13 cellular contexts compared by ENCODE assay signal in the genomic region with DNA sequence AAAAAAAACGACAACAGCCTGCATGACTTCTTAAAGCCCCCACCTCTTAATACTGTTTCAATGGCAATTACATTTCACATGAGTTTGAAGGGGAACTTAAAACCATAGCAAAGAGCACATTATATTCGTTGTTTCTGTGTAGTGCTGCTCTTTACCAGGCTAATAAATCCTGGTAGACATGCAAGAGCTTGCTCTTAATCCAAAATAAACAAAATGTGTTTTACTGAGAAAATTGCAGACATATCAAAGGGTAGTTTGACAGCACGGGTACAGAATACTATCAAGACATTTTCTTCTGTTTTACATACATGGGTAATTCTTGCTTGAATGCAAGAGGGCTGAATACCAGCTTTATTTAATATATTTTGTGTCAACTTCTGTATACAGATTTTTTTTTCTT. TPM values are rescaled to one million over a fixed set of nuclear protein-coding genes. Genes with fewer than 3 reads are reported as not detected.
DNase-seq lines count a peak whose midpoint lies in the region; ATAC-seq, FAIRE-seq and TF ChIP-seq lines count a peak whose summit lies in the region.
"Not testable (repeated sequence)": the region's sequence is repeated elsewhere in the genome, so short reads cannot be mapped to it uniquely, and the experiment has no call there.
"Had no signal": no experiment of that assay in that cellular context is flagged by ENCODE, and none has a peak within 500 bp of the region (broad histone marks: within the 10 kb centered on the region; RNA-seq: fewer than 3 reads in every experiment).

No MANE protein-coding gene starts in this region.

- not testable (repeated sequence) for H3K4me2 ChIP-seq in PC-3 (ENCODE audit: low read length)

- POLR2A ChIA-PET in PC-3 (lab: Charles Lee; ENCODE audit: unreplicated experiment), result not testable (repeated sequence)

- not testable (repeated sequence) for H3K27ac ChIP-seq in PC-3 (ENCODE audit: low read length); right lobe of liver; pancreas

- peak; percentile 21 for FAIRE-seq in colon (lab: Jason Lieb, UNC)
- FAIRE-seq in pancreas (lab: Jason Lieb, UNC), result not testable (repeated sequence)

- not testable (repeated sequence) for TF ChIP-seq POLR2A in right lobe of liver (IDR thresholded peaks at IDR 0.05)

- not testable (repeated sequence) for H3K27me3 ChIP-seq in PC-3 (ENCODE audit: low read length); right lobe of liver; pancreas

- not testable (repeated sequence) for DNase-seq in PC-3; left lobe of liver (ENCODE audit: low spot score); right lobe of liver; pancreas

- not testable (repeated sequence) for H3K36me3 ChIP-seq in PC-3 (ENCODE audit: low read depth, low read length); right lobe of liver; pancreas

- H3K79me2 ChIP-seq in PC-3 (ENCODE audit: low read length), result not testable (repeated sequence)

- not testable (repeated sequence) for H3K9ac ChIP-seq in PC-3 (ENCODE audit: low read length)

- not testable (repeated sequence) for H3K9me3 ChIP-seq in PC-3 (ENCODE audit: low read length); right lobe of liver; pancreas

- not testable (repeated sequence) for H3K4me3 ChIP-seq in PC-3 (ENCODE audit: low read length); right lobe of liver; pancreas

- not testable (repeated sequence) for H4K20me1 ChIP-seq in PC-3 (ENCODE audit: low read length)

- not testable (repeated sequence) for TF ChIP-seq CTCF in PC-3 (conservative IDR thresholded peaks at IDR 0.05; ENCODE audit: low read depth, low read length); right lobe of liver (IDR thresholded peaks at IDR 0.05); pancreas (IDR thresholded peaks at IDR 0.05)

- not testable (repeated sequence) for H3K9me2 ChIP-seq in PC-3 (replicated peaks; ENCODE audit: low read length)

- H3K4me1 ChIP-seq in PC-3 (ENCODE audit: insufficient read depth, low read length); right lobe of liver; pancreas: not testable (repeated sequence)

- H3F3A ChIP-seq in PC-3 (ENCODE audit: low read length, unreplicated experiment), result not testable (repeated sequence)

- intact Hi-C loops in PC-3 (cut with micrococcal nuclease); right lobe of liver (cut with DNase I); pancreas (cut with DNase I): not testable (repeated sequence)

- WGBS in right lobe of liver (ENCODE audit: insufficient coverage, low coverage, low lambda C conversion rate, missing lambda C conversion rate), result no CpG with 5 or more reads among the region's 3 CpGs
- 11 to 19% methylated on average over 2 of the region's 3 CpGs for WGBS in pancreas, 2 donors

- H2AFZ ChIP-seq in PC-3 (ENCODE audit: low read length), result not testable (repeated sequence)

- ATAC-seq in PC-3 (peak; percentile 46; the same call in 1 of the 2 replicates), left lobe of liver (peak; percentile 85), right lobe of liver (peak; percentile 22 to 65 (median 62)), pancreas (peak in 3 of 4 donors; percentile 44 to 53 (median 52))

- CTCF ChIA-PET in PC-3 (lab: Charles Lee), result not testable (repeated sequence)

- not testable (repeated sequence) for BruUV-seq in PC-3 (replicated peaks; lab: Mats Ljungman, UMichigan)

RNA-seq across cellular contexts. Expression of gene GOLGA8R, which starts 24.3 kb away (rescaled TPM):
- 0.07 and 0.69 TPM in 2 replicates for total RNA-seq in PC-3 (2014; rRNA removed)
- total RNA-seq in left lobe of liver, result 3.9 TPM
- 1 to 10 TPM; 1.2 to 3.8 (median 2.5) TPM for total RNA-seq in right lobe of liver
- 1 to 10 TPM; 1.8 to 3.8 (median 2.5) TPM for total RNA-seq in pancreas
- polyA plus RNA-seq in pancreas, result 1 to 10 TPM; 3.2 to 4.0 TPM
- total RNA-seq: Caco-2, Daoy had no signal
- polyA plus RNA-seq: CD8-positive, alpha-beta memory T cell had no signal

RNA-seq across cellular contexts. Expression of gene CHRFAM7A, which starts 45.0 kb away (rescaled TPM):
- total RNA-seq in PC-3 (2014; rRNA removed) (19.0 TPM in 1 of 2 replicates, not detected in the other), left lobe of liver (0.38 TPM), right lobe of liver (1 to 10 TPM in 1 of 6 experiments, under 1 TPM in 1, not detected in 4; 0.67 to 3.1 TPM), pancreas (1 to 10 TPM; 1.1 to 2.5 (median 1.9) TPM)
- polyA plus RNA-seq in pancreas, result under 1 TPM; 0.33 to 0.95 TPM
- total RNA-seq: A172; A673; Caco-2; CD8-positive, alpha-beta memory T cell; CD8-positive, alpha-beta T cell had no signal
- polyA plus RNA-seq: BJ; CD4-positive, alpha-beta memory T cell; CD8-positive, alpha-beta memory T cell had no signal
